In the genomic region with DNA sequence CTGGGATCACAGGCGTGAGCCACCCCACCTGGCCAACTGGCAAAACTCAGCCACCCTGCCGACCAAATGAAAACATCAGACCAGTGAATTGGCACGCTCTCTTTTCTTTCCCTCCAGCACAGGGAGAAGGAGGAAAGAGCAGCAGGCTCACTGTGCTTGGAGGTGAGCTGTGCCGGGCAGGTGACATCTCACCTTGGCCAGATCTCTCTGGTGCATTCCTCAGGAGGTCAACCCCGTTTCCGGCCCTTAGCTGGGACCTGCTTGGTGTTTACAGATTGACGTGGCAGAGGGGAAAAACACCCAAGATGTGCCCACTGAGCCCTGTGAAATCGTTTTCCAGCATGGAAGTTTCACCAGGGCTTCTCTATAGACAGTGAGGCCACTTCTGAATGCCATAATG, we compare ENCODE assay signal across 1 cellular context.
TF ChIP-seq lines count a peak whose summit lies in the region.

No MANE protein-coding gene starts in this region.

TF ChIP-seq in HepG2, 621 proteins besides CTCF, POLR2A, EP300 and RAD21:
- no peak for TF ChIP-seq ZNF878 (CRISPR knock-in tag; IDR thresholded peaks at IDR 0.05)
- TF ChIP-seq ZNF225 (CRISPR knock-in tag; IDR thresholded peaks at IDR 0.05) = no peak
- TF ChIP-seq, protein P1, sequence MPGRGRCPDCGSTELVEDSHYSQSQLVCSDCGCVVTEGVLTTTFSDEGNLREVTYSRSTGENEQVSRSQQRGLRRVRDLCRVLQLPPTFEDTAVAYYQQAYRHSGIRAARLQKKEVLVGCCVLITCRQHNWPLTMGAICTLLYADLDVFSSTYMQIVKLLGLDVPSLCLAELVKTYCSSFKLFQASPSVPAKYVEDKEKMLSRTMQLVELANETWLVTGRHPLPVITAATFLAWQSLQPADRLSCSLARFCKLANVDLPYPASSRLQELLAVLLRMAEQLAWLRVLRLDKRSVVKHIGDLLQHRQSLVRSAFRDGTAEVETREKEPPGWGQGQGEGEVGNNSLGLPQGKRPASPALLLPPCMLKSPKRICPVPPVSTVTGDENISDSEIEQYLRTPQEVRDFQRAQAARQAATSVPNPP (CRISPR knock-in tag; IDR thresholded peaks at IDR 0.05) = no peak
- TF ChIP-seq EEA1 (CRISPR knock-in tag; IDR thresholded peaks at IDR 0.05; ENCODE audit: borderline replicate concordance) = no peak
- TF ChIP-seq, protein P2, sequence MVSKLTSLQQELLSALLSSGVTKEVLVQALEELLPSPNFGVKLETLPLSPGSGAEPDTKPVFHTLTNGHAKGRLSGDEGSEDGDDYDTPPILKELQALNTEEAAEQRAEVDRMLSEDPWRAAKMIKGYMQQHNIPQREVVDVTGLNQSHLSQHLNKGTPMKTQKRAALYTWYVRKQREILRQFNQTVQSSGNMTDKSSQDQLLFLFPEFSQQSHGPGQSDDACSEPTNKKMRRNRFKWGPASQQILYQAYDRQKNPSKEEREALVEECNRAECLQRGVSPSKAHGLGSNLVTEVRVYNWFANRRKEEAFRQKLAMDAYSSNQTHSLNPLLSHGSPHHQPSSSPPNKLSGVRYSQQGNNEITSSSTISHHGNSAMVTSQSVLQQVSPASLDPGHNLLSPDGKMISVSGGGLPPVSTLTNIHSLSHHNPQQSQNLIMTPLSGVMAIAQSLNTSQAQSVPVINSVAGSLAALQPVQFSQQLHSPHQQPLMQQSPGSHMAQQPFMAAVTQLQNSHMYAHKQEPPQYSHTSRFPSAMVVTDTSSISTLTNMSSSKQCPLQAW (CRISPR knock-in tag; IDR thresholded peaks at IDR 0.05) = no peak
- TF ChIP-seq, protein P3, sequence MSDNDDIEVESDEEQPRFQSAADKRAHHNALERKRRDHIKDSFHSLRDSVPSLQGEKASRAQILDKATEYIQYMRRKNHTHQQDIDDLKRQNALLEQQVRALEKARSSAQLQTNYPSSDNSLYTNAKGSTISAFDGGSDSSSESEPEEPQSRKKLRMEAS (IDR thresholded peaks at IDR 0.05) = no peak
- no peak for TF ChIP-seq WIZ (CRISPR knock-in tag; IDR thresholded peaks at IDR 0.05)
- TF ChIP-seq FOXJ3 (CRISPR knock-in tag; IDR thresholded peaks at IDR 0.05; ENCODE audit: borderline replicate concordance) = no peak
- no peak for TF ChIP-seq ZNF839 (CRISPR knock-in tag; IDR thresholded peaks at IDR 0.05; ENCODE audit: borderline replicate concordance)
- TF ChIP-seq ZSCAN29 (CRISPR knock-in tag; conservative IDR thresholded peaks at IDR 0.05) = no peak
- TF ChIP-seq, protein P4, sequence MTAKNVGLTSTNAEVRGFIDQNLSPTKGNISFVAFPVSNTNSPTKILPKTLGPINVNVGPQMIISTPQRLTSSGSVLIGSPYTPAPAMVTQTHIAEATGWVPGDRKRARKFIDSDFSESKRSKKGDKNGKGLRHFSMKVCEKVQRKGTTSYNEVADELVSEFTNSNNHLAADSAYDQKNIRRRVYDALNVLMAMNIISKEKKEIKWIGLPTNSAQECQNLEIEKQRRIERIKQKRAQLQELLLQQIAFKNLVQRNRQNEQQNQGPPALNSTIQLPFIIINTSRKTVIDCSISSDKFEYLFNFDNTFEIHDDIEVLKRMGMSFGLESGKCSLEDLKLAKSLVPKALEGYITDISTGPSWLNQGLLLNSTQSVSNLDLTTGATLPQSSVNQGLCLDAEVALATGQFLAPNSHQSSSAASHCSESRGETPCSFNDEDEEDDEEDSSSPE (CRISPR knock-in tag; IDR thresholded peaks at IDR 0.05) = no peak
- TF ChIP-seq U2AF1 (optimal IDR thresholded peaks at IDR 0.05; ENCODE audit: low read depth, low read length) = no peak
TF ChIP-seq in HepG2: peak in this region for 0.
